ENCODE assay signal across 8 cellular contexts in the genomic region with DNA sequence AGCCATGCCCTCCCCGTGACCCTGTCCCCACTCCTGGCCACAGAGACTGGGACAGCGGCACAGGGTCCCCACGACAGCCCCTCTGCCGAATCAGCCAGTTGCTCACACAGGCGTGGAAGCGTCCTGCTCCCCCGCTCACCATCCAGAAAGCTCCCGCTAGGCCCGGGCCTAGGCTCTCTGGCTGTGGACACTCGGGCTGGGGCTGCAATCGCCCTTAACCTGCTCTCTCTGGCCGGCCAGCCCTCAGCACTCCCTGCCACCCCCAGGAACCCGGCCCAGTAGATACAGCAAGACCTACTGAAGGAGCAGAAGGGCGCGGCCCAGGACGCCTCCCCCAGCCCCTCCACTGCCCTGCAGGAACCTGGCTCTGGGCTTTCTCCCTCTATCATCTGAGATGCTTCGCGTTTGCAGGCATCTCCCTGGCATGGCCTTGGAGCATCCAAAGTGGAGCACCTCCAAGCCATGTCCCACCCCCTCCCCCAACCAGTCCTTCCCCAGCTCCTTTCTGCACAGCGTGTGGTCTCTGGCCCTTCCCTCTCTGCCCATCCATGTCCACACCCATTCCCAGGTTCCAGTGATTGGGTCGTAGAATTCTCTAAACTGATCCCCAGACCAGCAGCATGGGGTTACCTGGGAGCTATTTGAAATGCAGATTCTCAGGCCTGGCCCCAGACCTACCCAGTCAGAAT.
DNase-seq lines count a peak whose midpoint lies in the region; ATAC-seq, FAIRE-seq and TF ChIP-seq lines count a peak whose summit lies in the region.

No MANE protein-coding gene starts in this region.

- peaks cover 3% of the 10 kb centered on the region for H3K4me1 Mint-ChIP-seq in activated naive CD4-positive, alpha-beta T cell treated with anti-CD3 and anti-CD28 coated beads, Interleukin-2, amount 50 U/mL, for 24 hours
- H3K4me1 Mint-ChIP-seq in effector memory CD8-positive, alpha-beta T cell (ENCODE audit: low read depth in 2 of 2), result peaks cover 22 to 28% of the 10 kb centered on the region in 2 donors

- DNase-seq in activated naive CD4-positive, alpha-beta T cell treated with anti-CD3 and anti-CD28 coated beads, Interleukin-2, amount 50 U/mL, for 16 hours, result no peak
- DNase-seq in effector memory CD8-positive, alpha-beta T cell, result no peak
- DNase-seq in vagina (ENCODE audit: extremely low spot score in 2 of 2), result no peak
- no peak for DNase-seq in KBM-7
- no peak for DNase-seq in HTR-8/SVneo (ENCODE audit: insufficient read length, low spot score)

- peaks cover 20% of the 10 kb centered on the region for H3K4me1 ChIP-seq in mucosa of stomach (ENCODE audit: control insufficient read depth, insufficient read depth, low read length)
- peaks cover 31% of the 10 kb centered on the region for H3K4me1 ChIP-seq in vagina

- no peaks in the 10 kb centered on the region for H3K9me3 Mint-ChIP-seq in activated naive CD4-positive, alpha-beta T cell treated with anti-CD3 and anti-CD28 coated beads, Interleukin-2, amount 50 U/mL, for 24 hours
- no peaks in the 10 kb centered on the region for H3K9me3 Mint-ChIP-seq in effector memory CD8-positive, alpha-beta T cell

- no peak for TF ChIP-seq CTCF in vagina (IDR thresholded peaks at IDR 0.05)

- no peaks in the 10 kb centered on the region for H3K36me3 Mint-ChIP-seq in activated naive CD4-positive, alpha-beta T cell treated with anti-CD3 and anti-CD28 coated beads, Interleukin-2, amount 50 U/mL, for 24 hours
- peaks cover 22% of the 10 kb centered on the region for H3K36me3 Mint-ChIP-seq in effector memory CD8-positive, alpha-beta T cell (ENCODE audit: insufficient read depth)

- in situ Hi-C loops in KBM-7 (cut with MboI; ENCODE audit: low pct_unique_long_range_greater_than_20kb, low sequenced_read_pairs), result loop anchor here (25.0 kb wide), 1 partner anchor 1088 kb away; no protein-coding TSS in a partner anchor

- no peak overlapping the region for H3K27ac ChIP-seq in vagina

- peaks cover 6% of the 10 kb centered on the region for H3K27me3 Mint-ChIP-seq in activated naive CD4-positive, alpha-beta T cell treated with anti-CD3 and anti-CD28 coated beads, Interleukin-2, amount 50 U/mL, for 24 hours
- no peaks in the 10 kb centered on the region for H3K27me3 Mint-ChIP-seq in effector memory CD8-positive, alpha-beta T cell

- H3K27ac Mint-ChIP-seq in activated naive CD4-positive, alpha-beta T cell treated with anti-CD3 and anti-CD28 coated beads, Interleukin-2, amount 50 U/mL, for 24 hours, result no peak overlapping the region
- no peak overlapping the region for H3K27ac Mint-ChIP-seq in effector memory CD8-positive, alpha-beta T cell

- peak overlapping the region; percentile 47 for H3K4me3 Mint-ChIP-seq in activated naive CD4-positive, alpha-beta T cell treated with anti-CD3 and anti-CD28 coated beads, Interleukin-2, amount 50 U/mL, for 24 hours
- peak overlapping the region; percentile 29 to 65 for H3K4me3 Mint-ChIP-seq in effector memory CD8-positive, alpha-beta T cell

- H3K27me3 ChIP-seq in mucosa of stomach (ENCODE audit: control insufficient read depth, insufficient read depth, low read length) (peaks cover 15% of the 10 kb centered on the region), vagina (no peaks in the 10 kb centered on the region)

- H3K9me3 ChIP-seq in mucosa of stomach (ENCODE audit: control insufficient read depth, low read length), result no peaks in the 10 kb centered on the region
- H3K9me3 ChIP-seq in vagina, result no peaks in the 10 kb centered on the region

- H3K9ac ChIP-seq in mucosa of stomach (ENCODE audit: low read length), result peak overlapping the region; percentile 56

- intact Hi-C loops in vagina (cut with DNase I), result loop anchor here (5.0 kb wide), 1 partner anchor 57 kb away; no protein-coding TSS in a partner anchor

- H3K36me3 ChIP-seq in mucosa of stomach (ENCODE audit: control insufficient read depth, insufficient read depth, low read length) (no peaks in the 10 kb centered on the region), vagina (peaks cover 0 to 6% of the 10 kb centered on the region in 2 donors)

- no peak overlapping the region for H3K4me3 ChIP-seq in mucosa of stomach (ENCODE audit: low read length)
- peak overlapping the region; percentile 35 to 38 for H3K4me3 ChIP-seq in vagina

- no peak for ATAC-seq in effector memory CD8-positive, alpha-beta T cell (replicated peaks)
- no peak for ATAC-seq in HG03159 (IDR thresholded peaks at IDR 0.05; ENCODE audit: unreplicated experiment)

- FAIRE-seq in HTR-8/SVneo (lab: Jason Lieb, UNC), result no peak

- no peak for TF ChIP-seq POLR2A in vagina (IDR thresholded peaks at IDR 0.05)
